ENCODE assay signal across 11 cellular contexts in genomic region chr19:16095071-16095571, GRCh38. TPM values are rescaled to one million over a fixed set of nuclear protein-coding genes. Genes with fewer than 3 reads are reported as not detected.
DNase-seq lines count a peak whose midpoint lies in the region; ATAC-seq, FAIRE-seq and TF ChIP-seq lines count a peak whose summit lies in the region.
"Had no signal": no experiment of that assay in that cellular context is flagged by ENCODE, and none has a peak within 500 bp of the region (broad histone marks: within the 10 kb centered on the region; RNA-seq: fewer than 3 reads in every experiment).

No MANE protein-coding gene starts in this region.

- H3K4me2 ChIP-seq in smooth muscle cell = no peak overlapping the region

- H4K20me1 ChIP-seq in smooth muscle cell (ENCODE audit: low read depth) = peaks cover 100% of the 10 kb centered on the region

- CTCF ChIA-PET in activated CD4-positive, alpha-beta memory T cell treated with anti-CD3 and anti-CD28 coated beads, Interleukin-2, amount 10 ng/mL, durations not matched to agents 7 days and 5 days (lab: Charles Lee) = interaction anchor here (0.9 to 1.6 kb wide), 7 partner anchors 9 to 54 kb away, joined by 3 to 12 read pairs (median 4); no protein-coding TSS in a partner anchor

- DNase-seq in GM12892 (ENCODE audit: insufficient read length) = no peak
- no peak for DNase-seq in activated CD4-positive, alpha-beta memory T cell treated with anti-CD3 and anti-CD28 coated beads, Interleukin-2, amount 10 ng/mL, durations not matched to agents 7 days and 5 days
- DNase-seq in left cardiac atrium = peak; percentile 59
- DNase-seq in smooth muscle cell (lab: John Stamatoyannopoulos, UW; ENCODE audit: unreplicated experiment) = no peak
- no peak for DNase-seq in dermis blood vessel endothelial cell
- no peak for DNase-seq in islet precursor cell
- DNase-seq: endodermal cell, NCI-H1105 treated with DMSO at 0.1 percent for 48 hours had no signal

- peaks cover 35% of the 10 kb centered on the region for H3K36me3 ChIP-seq in smooth muscle cell (ENCODE audit: low read depth)

- peaks cover 53% of the 10 kb centered on the region for H3K79me2 ChIP-seq in smooth muscle cell (ENCODE audit: low read depth)

- no peak overlapping the region for H2AFZ ChIP-seq in smooth muscle cell (ENCODE audit: low read depth)

- peaks cover 87% of the 10 kb centered on the region for H3K36me3 Mint-ChIP-seq in activated CD4-positive, alpha-beta memory T cell treated with anti-CD3 and anti-CD28 coated beads, Interleukin-2, amount 10 ng/mL, durations not matched to agents 7 days and 5 days (ENCODE audit: low read depth)

- 81% methylated on average over 13 of the region's 13 CpGs for WGBS in smooth muscle cell (ENCODE audit: low lambda C conversion rate)

- ATAC-seq in left cardiac atrium (peak; percentile 28 to 66), GM21447 (IDR thresholded peaks at IDR 0.05; ENCODE audit: unreplicated experiment) (no peak), HG03342 (IDR thresholded peaks at IDR 0.05; ENCODE audit: unreplicated experiment) (no peak)

- peak overlapping the region; percentile 83 for H3K27ac ChIP-seq in smooth muscle cell (ENCODE audit: low read depth)

- intact Hi-C loops in left cardiac atrium (cut with DNase I) = no loop called here

- no peak overlapping the region for H3K9ac ChIP-seq in smooth muscle cell (ENCODE audit: low read depth)

- H3F3A ChIP-seq in smooth muscle cell (ENCODE audit: low read depth) = peaks cover 92% of the 10 kb centered on the region

- no peak overlapping the region for H3K4me3 ChIP-seq in smooth muscle cell

- 0 out of 2 replicates have a peak, but pooled peaks have one; percentile 33 for TF ChIP-seq POLR2A in GM12892 (IDR thresholded peaks at IDR 0.05; ENCODE audit: low read depth, low read length)

- no peaks in the 10 kb centered on the region for H3K27me3 Mint-ChIP-seq in activated CD4-positive, alpha-beta memory T cell treated with anti-CD3 and anti-CD28 coated beads, Interleukin-2, amount 10 ng/mL, durations not matched to agents 7 days and 5 days

- no peak for TF ChIP-seq CTCF in smooth muscle cell (IDR thresholded peaks at IDR 0.05; ENCODE audit: borderline replicate concordance, insufficient read depth, poor library complexity, severe bottlenecking)

- no peaks in the 10 kb centered on the region for H3K27me3 ChIP-seq in smooth muscle cell (ENCODE audit: low read depth)

- no peak overlapping the region for H3K4me3 Mint-ChIP-seq in activated CD4-positive, alpha-beta memory T cell treated with anti-CD3 and anti-CD28 coated beads, Interleukin-2, amount 10 ng/mL, durations not matched to agents 7 days and 5 days
- H3K4me3 Mint-ChIP-seq: endodermal cell had no signal

- H3K4me1 Mint-ChIP-seq in activated CD4-positive, alpha-beta memory T cell treated with anti-CD3 and anti-CD28 coated beads, Interleukin-2, amount 10 ng/mL, durations not matched to agents 7 days and 5 days = peaks cover 41% of the 10 kb centered on the region

- H3K9me3 ChIP-seq in smooth muscle cell (replicated peaks; ENCODE audit: low read depth) = no peaks in the 10 kb centered on the region

- no peaks in the 10 kb centered on the region for H3K9me3 Mint-ChIP-seq in activated CD4-positive, alpha-beta memory T cell treated with anti-CD3 and anti-CD28 coated beads, Interleukin-2, amount 10 ng/mL, durations not matched to agents 7 days and 5 days
- H3K9me3 Mint-ChIP-seq: endodermal cell had no signal

- FAIRE-seq in GM12892 (lab: Jason Lieb, UNC) = no peak
- FAIRE-seq: keratinocyte had no signal

- no peaks in the 10 kb centered on the region for H3K4me1 ChIP-seq in smooth muscle cell (ENCODE audit: low read depth)

- POLR2A ChIA-PET in activated CD4-positive, alpha-beta memory T cell treated with anti-CD3 and anti-CD28 coated beads, Interleukin-2, amount 10 ng/mL, durations not matched to agents 7 days and 5 days (lab: Charles Lee) = interaction anchor here (0.9 to 19.4 kb wide), 9 partner anchors 9 to 276 kb away, joined by 3 to 322 read pairs (median 4); partner anchors contain the start of genes HSH2D, RAB8A and TPM4

- H3K27ac Mint-ChIP-seq in activated CD4-positive, alpha-beta memory T cell treated with anti-CD3 and anti-CD28 coated beads, Interleukin-2, amount 10 ng/mL, durations not matched to agents 7 days and 5 days = peak overlapping the region; percentile 65
- H3K27ac Mint-ChIP-seq: endodermal cell had no signal

RNA-seq across cellular contexts. Expression of gene RAB8A, which starts 16.6 kb away (rescaled TPM):
- 158 TPM for polyA plus RNA-seq in GM12892 (2012; ENCODE audit: missing spikeins)
- total RNA-seq in activated CD4-positive, alpha-beta memory T cell treated with anti-CD3 and anti-CD28 coated beads, Interleukin-2, amount 10 ng/mL, durations not matched to agents 7 days and 5 days = 100 to 1,000 TPM; 141 to 147 TPM
- total RNA-seq in left cardiac atrium (10 to 100 TPM; 28.2 to 29.8 TPM), smooth muscle cell (47.3 and 60.2 TPM in 2 replicates), dermis blood vessel endothelial cell (66.4 and 73.8 TPM in 2 replicates)
- 90.5 and 96.0 TPM in 2 replicates for polyA plus RNA-seq in smooth muscle cell

RNA-seq across cellular contexts. Expression of gene TPM4, which starts 18.8 kb away (rescaled TPM):
- polyA plus RNA-seq in GM12892 (2012; ENCODE audit: missing spikeins) = 494 TPM
- 100 to 1,000 TPM; 592 to 611 TPM for total RNA-seq in activated CD4-positive, alpha-beta memory T cell treated with anti-CD3 and anti-CD28 coated beads, Interleukin-2, amount 10 ng/mL, durations not matched to agents 7 days and 5 days
- total RNA-seq in left cardiac atrium (100 to 1,000 TPM; 183 to 310 TPM), smooth muscle cell (1,074 and 1,158 TPM in 2 replicates), dermis blood vessel endothelial cell (533 and 897 TPM in 2 replicates)
- polyA plus RNA-seq in smooth muscle cell = 921 and 1,070 TPM in 2 replicates

RNA-seq across cellular contexts. Expression of gene HSH2D, which starts 48.4 kb away (rescaled TPM):
- 89.1 TPM for polyA plus RNA-seq in GM12892 (2012; ENCODE audit: missing spikeins)
- 100 to 1,000 TPM; 101 to 110 TPM for total RNA-seq in activated CD4-positive, alpha-beta memory T cell treated with anti-CD3 and anti-CD28 coated beads, Interleukin-2, amount 10 ng/mL, durations not matched to agents 7 days and 5 days
- total RNA-seq in left cardiac atrium (under 1 TPM; 0.16 to 0.56 TPM), smooth muscle cell (0.22 TPM in 1 of 2 replicates, not detected in the other), dermis blood vessel endothelial cell (0.05 TPM in 1 of 2 replicates, not detected in the other)
- 0.07 and 0.17 TPM in 2 replicates for polyA plus RNA-seq in smooth muscle cell

Comparison
In these comparisons a context has a peak if more than half of its experiments do, and no peak if none do; other contexts are left out.
1. ATAC-seq: peak in left cardiac atrium (2 of 2); none in GM21447 (single experiment) and HG03342 (single experiment).
2. RNA of gene HSH2D, which starts 48.4 kb away (total RNA-seq): 101 to 110 TPM in activated CD4-positive, alpha-beta memory T cell treated with anti-CD3 and anti-CD28 coated beads, Interleukin-2, amount 10 ng/mL, durations not matched to agents 7 days and 5 days; 0.16 to 0.56 TPM in left cardiac atrium, 0.22 TPM in smooth muscle cell and 0.05 TPM in dermis blood vessel endothelial cell; every median in the first group is over 10 times any median in the second.